In the genomic region with DNA sequence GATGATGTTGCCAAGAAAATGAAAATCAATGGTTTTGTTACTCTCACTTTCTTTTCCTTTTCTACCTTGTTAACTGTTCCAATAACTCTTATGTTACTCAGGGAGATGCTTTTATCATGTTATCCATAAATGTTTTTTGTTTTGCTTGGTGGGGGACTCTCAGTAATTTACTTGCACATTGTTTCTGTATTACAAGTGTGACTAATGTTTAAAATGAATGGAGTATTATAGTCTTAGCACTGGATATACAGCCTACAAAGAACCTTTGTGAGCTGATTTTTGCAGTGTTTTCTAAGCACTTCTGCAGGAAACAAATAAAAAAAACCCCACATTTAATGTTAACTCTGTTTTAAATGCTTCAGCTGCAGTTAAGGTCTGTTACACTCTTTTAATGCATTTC, we compare ENCODE assay signal across 17 cellular contexts.
"Had no signal": no experiment of that assay in that cellular context is flagged by ENCODE, and none has a peak within 500 bp of the region (broad histone marks: within the 10 kb centered on the region; RNA-seq: fewer than 3 reads in every experiment).

No MANE protein-coding gene starts in this region.

- H3K27me3 ChIP-seq: breast epithelium, heart left ventricle had no signal

- H3K36me3 Mint-ChIP-seq: immature natural killer cell, mesothelial cell of epicardium had no signal

- H3K4me1 Mint-ChIP-seq: mesothelial cell of epicardium had no signal

- H3K27ac Mint-ChIP-seq: activated T-helper 17 cell treated with anti-CD3 and anti-CD28 coated beads, Interleukin-2, amount 50 U/mL, for 72 hours; mesothelial cell of epicardium; stimulated activated naive CD8-positive, alpha-beta T cell treated with anti-CD3 and anti-CD28 coated beads, Interleukin-15, amount 100 ng/mL, for 72 hours; T-helper 2 cell treated with Interferon-gamma antibody and Interleukin-4, amounts not matched to agents 5 μg/mL and 100 μg/mL, for 36 hours had no signal

- H3K4me1 ChIP-seq: breast epithelium, lower lobe of right lung had no signal

- H3K27me3 Mint-ChIP-seq: activated T-helper 17 cell treated with anti-CD3 and anti-CD28 coated beads, Interleukin-2, amount 50 U/mL, for 72 hours; stimulated activated naive CD8-positive, alpha-beta T cell treated with anti-CD3 and anti-CD28 coated beads, Interleukin-15, amount 100 ng/mL, for 72 hours had no signal

- H3K9me3 ChIP-seq: breast epithelium, heart left ventricle, lower lobe of right lung had no signal

- ATAC-seq: activated CD4-positive, CD25-positive, alpha-beta regulatory T cell treated with anti-CD3 and anti-CD28 coated beads, Interleukin-2, amount 50 U/mL, for 24 hours; activated T-helper 17 cell treated with anti-CD3 and anti-CD28 coated beads, Interleukin-2, amount 50 U/mL, for 72 hours; heart left ventricle; left colon; lower lobe of right lung; sciatic nerve; stimulated activated naive CD8-positive, alpha-beta T cell treated with anti-CD3 and anti-CD28 coated beads, Interleukin-15, amount 100 ng/mL, for 72 hours had no signal

- H3K36me3 ChIP-seq: breast epithelium, heart left ventricle, lower lobe of right lung had no signal

- H3K9me3 Mint-ChIP-seq: activated T-helper 17 cell treated with anti-CD3 and anti-CD28 coated beads, Interleukin-2, amount 50 U/mL, for 72 hours; immature natural killer cell; mesothelial cell of epicardium; stimulated activated naive CD8-positive, alpha-beta T cell treated with anti-CD3 and anti-CD28 coated beads, Interleukin-15, amount 100 ng/mL, for 72 hours; T-helper 2 cell treated with Interferon-gamma antibody and Interleukin-4, amounts not matched to agents 5 μg/mL and 100 μg/mL, for 36 hours had no signal

- DNase-seq: activated CD4-positive, alpha-beta T cell treated with anti-CD3 and anti-CD28 coated beads, Interleukin-2, amount 50 U/mL, for 4 hours; activated naive CD4-positive, alpha-beta T cell treated with Interleukin-2 at 50 U/mL for 16 hours; aorta; foreskin fibroblast; heart left ventricle; immature natural killer cell; left colon; lower lobe of right lung; stimulated activated CD4-positive, alpha-beta T cell treated with anti-CD3 and anti-CD28 coated beads, Interleukin-1b, Interleukin-23, amount 100 ng/mL, for 48 hours; stimulated activated naive CD8-positive, alpha-beta T cell treated with anti-CD3 and anti-CD28 coated beads, Interleukin-15, amount 100 ng/mL, for 72 hours; SW 1271 had no signal

- H3K4me3 ChIP-seq: breast epithelium, heart left ventricle, lower lobe of right lung had no signal

- H3K27ac ChIP-seq: breast epithelium, heart left ventricle, lower lobe of right lung had no signal

- H3K4me3 Mint-ChIP-seq: activated T-helper 17 cell treated with anti-CD3 and anti-CD28 coated beads, Interleukin-2, amount 50 U/mL, for 72 hours; immature natural killer cell; mesothelial cell of epicardium; stimulated activated naive CD8-positive, alpha-beta T cell treated with anti-CD3 and anti-CD28 coated beads, Interleukin-15, amount 100 ng/mL, for 72 hours; T-helper 2 cell treated with Interferon-gamma antibody and Interleukin-4, amounts not matched to agents 5 μg/mL and 100 μg/mL, for 36 hours had no signal
